Comparison of ENCODE assay signal across 1 cellular context in the genomic region with DNA sequence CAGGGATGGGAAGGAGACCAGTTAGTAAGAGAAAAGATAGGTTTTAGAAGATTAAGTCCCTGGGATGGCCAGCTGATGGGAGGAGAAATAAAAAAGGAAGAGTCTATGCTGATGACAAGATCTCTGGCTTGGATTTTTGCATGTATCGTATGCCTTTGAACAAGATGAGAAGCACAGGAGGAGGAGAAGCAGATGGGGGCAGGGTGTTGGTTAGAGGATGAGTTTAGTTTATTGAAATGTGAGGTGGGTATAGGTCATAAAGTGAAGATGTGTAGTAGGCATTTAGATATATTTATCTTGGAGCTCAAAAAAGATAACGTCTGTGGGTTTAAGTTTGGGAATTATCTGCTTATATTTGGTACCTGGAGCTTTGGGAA.
TF ChIP-seq lines count a peak whose summit lies in the region.

No MANE protein-coding gene starts in this region.

TF ChIP-seq in liver, 16 proteins besides CTCF, POLR2A, EP300 and RAD21 (continued from another document):
- TF ChIP-seq, protein P1, sequence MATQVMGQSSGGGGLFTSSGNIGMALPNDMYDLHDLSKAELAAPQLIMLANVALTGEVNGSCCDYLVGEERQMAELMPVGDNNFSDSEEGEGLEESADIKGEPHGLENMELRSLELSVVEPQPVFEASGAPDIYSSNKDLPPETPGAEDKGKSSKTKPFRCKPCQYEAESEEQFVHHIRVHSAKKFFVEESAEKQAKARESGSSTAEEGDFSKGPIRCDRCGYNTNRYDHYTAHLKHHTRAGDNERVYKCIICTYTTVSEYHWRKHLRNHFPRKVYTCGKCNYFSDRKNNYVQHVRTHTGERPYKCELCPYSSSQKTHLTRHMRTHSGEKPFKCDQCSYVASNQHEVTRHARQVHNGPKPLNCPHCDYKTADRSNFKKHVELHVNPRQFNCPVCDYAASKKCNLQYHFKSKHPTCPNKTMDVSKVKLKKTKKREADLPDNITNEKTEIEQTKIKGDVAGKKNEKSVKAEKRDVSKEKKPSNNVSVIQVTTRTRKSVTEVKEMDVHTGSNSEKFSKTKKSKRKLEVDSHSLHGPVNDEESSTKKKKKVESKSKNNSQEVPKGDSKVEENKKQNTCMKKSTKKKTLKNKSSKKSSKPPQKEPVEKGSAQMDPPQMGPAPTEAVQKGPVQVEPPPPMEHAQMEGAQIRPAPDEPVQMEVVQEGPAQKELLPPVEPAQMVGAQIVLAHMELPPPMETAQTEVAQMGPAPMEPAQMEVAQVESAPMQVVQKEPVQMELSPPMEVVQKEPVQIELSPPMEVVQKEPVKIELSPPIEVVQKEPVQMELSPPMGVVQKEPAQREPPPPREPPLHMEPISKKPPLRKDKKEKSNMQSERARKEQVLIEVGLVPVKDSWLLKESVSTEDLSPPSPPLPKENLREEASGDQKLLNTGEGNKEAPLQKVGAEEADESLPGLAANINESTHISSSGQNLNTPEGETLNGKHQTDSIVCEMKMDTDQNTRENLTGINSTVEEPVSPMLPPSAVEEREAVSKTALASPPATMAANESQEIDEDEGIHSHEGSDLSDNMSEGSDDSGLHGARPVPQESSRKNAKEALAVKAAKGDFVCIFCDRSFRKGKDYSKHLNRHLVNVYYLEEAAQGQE (IDR thresholded peaks at IDR 0.05): no peak
- TF ChIP-seq NR2F2 (IDR thresholded peaks at IDR 0.05) (no peak), FOXA1 (IDR thresholded peaks at IDR 0.05) (no peak), JUND (IDR thresholded peaks at IDR 0.05) (no peak), GABPA (IDR thresholded peaks at IDR 0.05 in 1 of 2, conservative IDR thresholded peaks at IDR 0.05 in 1 of 2) (no peak), EGR1 (IDR thresholded peaks at IDR 0.05; ENCODE audit: low read depth in 2 of 2) (no peak)
- TF ChIP-seq, protein P2, sequence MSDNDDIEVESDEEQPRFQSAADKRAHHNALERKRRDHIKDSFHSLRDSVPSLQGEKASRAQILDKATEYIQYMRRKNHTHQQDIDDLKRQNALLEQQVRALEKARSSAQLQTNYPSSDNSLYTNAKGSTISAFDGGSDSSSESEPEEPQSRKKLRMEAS (IDR thresholded peaks at IDR 0.05): no peak
